18 cellular contexts compared by ENCODE assay signal in the genomic region with DNA sequence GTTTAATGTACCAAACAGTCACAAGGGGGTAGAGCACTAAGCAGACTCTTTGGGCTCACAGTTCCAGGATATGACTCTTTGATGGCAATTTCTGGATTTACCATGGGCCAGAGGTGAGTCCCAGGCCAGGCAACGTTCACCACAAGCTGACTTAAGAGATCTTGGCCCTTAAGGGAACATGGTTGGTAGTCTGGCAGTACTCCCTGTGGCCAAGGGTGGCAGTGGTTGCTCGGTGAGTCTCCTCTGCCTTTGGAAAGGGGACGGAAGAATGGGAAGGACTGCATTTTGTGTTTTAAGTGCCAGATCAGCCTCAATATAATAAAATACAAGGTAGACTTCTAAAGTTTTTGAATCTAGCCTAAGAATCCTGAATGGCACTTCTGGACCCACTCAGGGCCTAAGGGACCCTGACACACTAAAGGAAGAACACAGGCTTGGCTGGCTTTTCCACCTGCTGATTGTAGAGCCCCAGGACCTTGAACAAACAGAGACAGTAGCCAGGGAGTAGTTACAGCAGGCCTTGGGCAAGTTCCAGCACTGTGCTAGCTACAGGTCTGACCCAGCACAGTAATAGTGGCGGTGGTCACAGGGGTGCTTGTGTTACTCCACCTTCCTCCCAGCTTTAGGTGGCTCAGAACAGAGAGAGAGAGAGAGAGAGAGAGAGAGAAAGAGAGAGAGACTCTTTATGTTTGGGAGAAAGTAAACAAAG.
DNase-seq lines count a peak whose midpoint lies in the region; ATAC-seq and TF ChIP-seq lines count a peak whose summit lies in the region.
"Had no signal": no experiment of that assay in that cellular context is flagged by ENCODE, and none has a peak within 500 bp of the region (broad histone marks: within the 10 kb centered on the region; RNA-seq: fewer than 3 reads in every experiment).

No MANE protein-coding gene starts in this region.

- H3F3A ChIP-seq in SK-N-SH (replicated peaks; ENCODE audit: insufficient read depth): no peaks in the 10 kb centered on the region

- H3K4me3 ChIP-seq in HCT116 (replicated peaks in 1 of 2; ENCODE audit: low read depth in 1 of 2, low read length in 2 of 2) (no peak overlapping the region), adrenal gland (no peak overlapping the region), SK-N-SH (ENCODE audit: low read depth in 2 of 2, low read length in 1 of 2) (no peak overlapping the region)
- H3K4me3 ChIP-seq: sigmoid colon, testis had no signal

- TF ChIP-seq EP300 in SK-N-SH (IDR thresholded peaks at IDR 0.05; ENCODE audit: borderline replicate concordance in 1 of 2, low read depth in 1 of 2, low read length in 1 of 2): no peak

- CTCF ChIA-PET in HCT116 (lab: Charles Lee): no interaction called here
- CTCF ChIA-PET in SK-N-SH (lab: Yijun Ruan, JAX): no interaction called here

- POLR2A ChIA-PET in HCT116 (lab: Charles Lee) (no interaction called here), SK-N-SH (lab: Yijun Ruan, JAX) (no interaction called here)

- no peak overlapping the region for H3K9ac ChIP-seq in HCT116 (ENCODE audit: low read length)
- no peak overlapping the region for H3K9ac ChIP-seq in SK-N-SH

- H3K36me3 ChIP-seq in HCT116 (ENCODE audit: control insufficient read depth in 1 of 2, insufficient read depth in 2 of 2, low read length in 2 of 2): no peaks in the 10 kb centered on the region
- H3K36me3 ChIP-seq in adrenal gland (replicated peaks in 1 of 2): no peaks in the 10 kb centered on the region
- no peaks in the 10 kb centered on the region for H3K36me3 ChIP-seq in SK-N-SH (replicated peaks in 1 of 2; ENCODE audit: control insufficient read depth in 1 of 2, insufficient read depth in 2 of 2, low read length in 1 of 2)
- H3K36me3 ChIP-seq: sigmoid colon had no signal

- H3K9me3 ChIP-seq in HCT116 (ENCODE audit: control insufficient read depth in 1 of 2, insufficient read depth in 1 of 2, low read depth in 1 of 2, low read length in 2 of 2): peaks cover 0 to 8% of the 10 kb centered on the region in 2 experiments; a peak in 1 of 4 replicates
- no peaks in the 10 kb centered on the region for H3K9me3 ChIP-seq in adrenal gland (replicated peaks in 1 of 3)
- peaks cover 9% of the 10 kb centered on the region; the same call in 1 of the 2 replicates for H3K9me3 ChIP-seq in SK-N-SH
- H3K9me3 ChIP-seq: testis had no signal

- TF ChIP-seq RAD21 in HCT116 (IDR thresholded peaks at IDR 0.05; ENCODE audit: low read depth) (0 out of 2 replicates have a peak, but pooled peaks have one; percentile 12), SK-N-SH (IDR thresholded peaks at IDR 0.05; ENCODE audit: low read length) (no peak)

- peak; percentile 86 for ATAC-seq in HCT116
- ATAC-seq: effector memory CD8-positive, alpha-beta T cell had no signal

- H2AFZ ChIP-seq in HCT116 (ENCODE audit: low read depth, low read length, poor library complexity, severe bottlenecking) (no peak overlapping the region), SK-N-SH (ENCODE audit: low read depth) (no peak overlapping the region)

- H3K27ac ChIP-seq in C4-2B (no peak overlapping the region), HCT116 (ENCODE audit: low read depth, low read length) (no peak overlapping the region), adrenal gland (peak overlapping the region in 1 of 5 donors; percentile 14), SK-N-SH (ENCODE audit: low read depth in 2 of 2, low read length in 1 of 2) (no peak overlapping the region)
- H3K27ac ChIP-seq: sigmoid colon, testis had no signal

- H3K4me2 ChIP-seq in HCT116 (ENCODE audit: low read length) (no peak overlapping the region), SK-N-SH (no peak overlapping the region)

- H3K27me3 ChIP-seq in HCT116 (ENCODE audit: insufficient read depth, low read length) (no peaks in the 10 kb centered on the region), adrenal gland (no peaks in the 10 kb centered on the region), SK-N-SH (ENCODE audit: insufficient read depth) (no peaks in the 10 kb centered on the region)
- H3K27me3 ChIP-seq: sigmoid colon, testis had no signal

- H3K9me2 ChIP-seq in HCT116 (ENCODE audit: insufficient read depth) (no peaks in the 10 kb centered on the region; the same call in 1 of the 2 replicates), SK-N-SH (no peaks in the 10 kb centered on the region)

- TF ChIP-seq POLR2A in HCT116 (IDR thresholded peaks at IDR 0.05; ENCODE audit: borderline replicate concordance, extremely low read depth, insufficient read depth, insufficient read length) (no peak), adrenal gland (IDR thresholded peaks at IDR 0.05) (no peak)

- TF ChIP-seq CTCF in C4-2B (conservative IDR thresholded peaks at IDR 0.05) (peak; percentile 13), HCT116 (IDR thresholded peaks at IDR 0.05 in 2 of 3, conservative IDR thresholded peaks at IDR 0.05 in 1 of 3; ENCODE audit: borderline replicate concordance in 1 of 3, insufficient read depth in 1 of 3, low read depth in 2 of 3, low read length in 2 of 3) (peak in 2 of 3 experiments; percentile 37 to 42; a peak in 4 of 6 replicates), adrenal gland (IDR thresholded peaks at IDR 0.05) (peak in 1 of 6 experiments; percentile 14), SK-N-SH (IDR thresholded peaks at IDR 0.05) (no peak)

- DNase-seq in HCT116 (ENCODE audit: low read depth, low spot score) (no peak), adrenal gland (peak in 6 of 7 donors; percentile 22 to 40 (median 33)), iPS-NIHi7 (ENCODE audit: extremely low spot score) (peak; percentile 14), SK-N-SH (no peak), NCI-H345 treated with DMSO at 0.1 percent for 48 hours (lab: John Stamatoyannopoulos, UW; ENCODE audit: unreplicated experiment) (no peak), inferior parietal cortex (ENCODE audit: extremely low spot score) (no peak)
- no peak for DNase-seq in activated T-cell treated with anti-CD3 and anti-CD28 coated beads, Interleukin-2, amount 50 U/mL, for 1 hour
- DNase-seq: activated T-cell treated with anti-CD3 and anti-CD28 coated beads, Interleukin-2, amount 50 U/mL, for 24 hours; effector memory CD8-positive, alpha-beta T cell; foreskin melanocyte; KBM-7; NCI-H1417; Right ventricle myocardium superior; sigmoid colon; stimulated activated CD4-positive, alpha-beta T cell treated with anti-CD3 and anti-CD28 coated beads, Interleukin-4, amount 100 ng/mL, for 1 hour; stimulated activated CD8-positive, alpha-beta memory T cell treated with anti-CD3 and anti-CD28 coated beads, Interleukin-4, amount 100 ng/mL, for 48 hours; testis had no signal

- intact Hi-C loops in HCT116 (cut with micrococcal nuclease): no loop called here
- intact Hi-C loops in adrenal gland (cut with DNase I): no loop called here

- H4K20me1 ChIP-seq in HCT116 (ENCODE audit: insufficient read depth) (no peaks in the 10 kb centered on the region), SK-N-SH (ENCODE audit: insufficient read depth) (no peaks in the 10 kb centered on the region)

- BruUV-seq in HCT116 (replicated peaks; lab: Mats Ljungman, UMichigan): no TSS peak

- H3K79me2 ChIP-seq in HCT116 (ENCODE audit: insufficient read depth, low read length): no peaks in the 10 kb centered on the region
- no peaks in the 10 kb centered on the region for H3K79me2 ChIP-seq in SK-N-SH (ENCODE audit: insufficient read depth)

- RAD21 ChIA-PET in HCT116 (lab: Charles Lee; ENCODE audit: low non-redundant PET in 1 of 2, low total read pairs in 2 of 2, uncharacterized antibody in 2 of 2, unreplicated experiment in 2 of 2): no interaction called here

- 42 to 78% (median 65%) methylated on average over 2 to 4 of the region's 4 CpGs for WGBS in adrenal gland, 4 donors
- 72% methylated on average over 4 of the region's 4 CpGs for WGBS in SK-N-SH (ENCODE audit: low lambda C conversion rate)

- H3K4me1 ChIP-seq in HCT116 (ENCODE audit: control insufficient read depth in 1 of 2, insufficient read depth in 2 of 2, low read length in 2 of 2): no peaks in the 10 kb centered on the region
- H3K4me1 ChIP-seq in adrenal gland (replicated peaks in 1 of 2): no peaks in the 10 kb centered on the region
- H3K4me1 ChIP-seq in SK-N-SH (ENCODE audit: control insufficient read depth in 1 of 2, insufficient read depth in 2 of 2, low read depth in 1 of 2, low read length in 1 of 2): no peaks in the 10 kb centered on the region; a peak in 1 of 4 replicates
- H3K4me1 ChIP-seq: sigmoid colon, testis had no signal

TF ChIP-seq in HCT116, 20 proteins besides CTCF, POLR2A, EP300 and RAD21 (continues in another document):
- no peak for TF ChIP-seq FOSL1 (IDR thresholded peaks at IDR 0.05; ENCODE audit: low read depth)

TF ChIP-seq in SK-N-SH, 30 proteins besides CTCF, POLR2A, EP300 and RAD21 (continues in another document):
- TF ChIP-seq POLR2AphosphoS5 (IDR thresholded peaks at IDR 0.05; ENCODE audit: low read depth, low read length) (no peak), NFIC (IDR thresholded peaks at IDR 0.05; ENCODE audit: borderline replicate concordance) (no peak), NRF1 (IDR thresholded peaks at IDR 0.05; ENCODE audit: low read depth, low read length) (no peak), GATA2 (CRISPR knock-in tag; IDR thresholded peaks at IDR 0.05) (no peak), USF2 (IDR thresholded peaks at IDR 0.05; ENCODE audit: borderline replicate concordance, low read depth, low read length) (no peak), ZBTB33 (IDR thresholded peaks at IDR 0.05; ENCODE audit: borderline replicate concordance, low read depth) (no peak)

Comparison
In these comparisons a context has a peak if more than half of its experiments do, and no peak if none do; other contexts are left out.
1. DNase-seq: peak in adrenal gland (6 of 7) and iPS-NIHi7 (single experiment); none in HCT116 (single experiment), SK-N-SH (single experiment), NCI-H345 treated with DMSO at 0.1 percent for 48 hours (single experiment), inferior parietal cortex (single experiment) and activated T-cell treated with anti-CD3 and anti-CD28 coated beads, Interleukin-2, amount 50 U/mL, for 1 hour (single experiment).